ENCODE assay signal across 1 cellular context in the genomic region with DNA sequence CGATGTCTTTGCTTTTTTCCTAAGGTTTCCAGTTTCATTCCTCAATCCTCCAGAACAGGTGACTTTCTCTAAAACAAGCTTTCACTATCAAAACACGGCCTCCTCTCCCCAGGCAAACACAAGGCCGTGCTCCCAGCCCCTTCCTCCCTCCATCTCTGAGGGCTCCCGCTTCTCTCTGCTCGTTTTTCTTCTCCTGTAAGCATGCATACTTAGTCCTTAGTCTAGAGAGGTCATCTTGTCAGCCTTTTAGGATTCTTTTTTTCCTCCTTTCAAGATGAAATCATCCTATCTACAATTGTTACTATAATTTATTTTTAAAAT.
TF ChIP-seq lines count a peak whose summit lies in the region.

No MANE protein-coding gene starts in this region.

TF ChIP-seq in GM23338, 12 proteins besides CTCF, POLR2A, EP300 and RAD21 (continued from another document):
- TF ChIP-seq, protein P1, sequence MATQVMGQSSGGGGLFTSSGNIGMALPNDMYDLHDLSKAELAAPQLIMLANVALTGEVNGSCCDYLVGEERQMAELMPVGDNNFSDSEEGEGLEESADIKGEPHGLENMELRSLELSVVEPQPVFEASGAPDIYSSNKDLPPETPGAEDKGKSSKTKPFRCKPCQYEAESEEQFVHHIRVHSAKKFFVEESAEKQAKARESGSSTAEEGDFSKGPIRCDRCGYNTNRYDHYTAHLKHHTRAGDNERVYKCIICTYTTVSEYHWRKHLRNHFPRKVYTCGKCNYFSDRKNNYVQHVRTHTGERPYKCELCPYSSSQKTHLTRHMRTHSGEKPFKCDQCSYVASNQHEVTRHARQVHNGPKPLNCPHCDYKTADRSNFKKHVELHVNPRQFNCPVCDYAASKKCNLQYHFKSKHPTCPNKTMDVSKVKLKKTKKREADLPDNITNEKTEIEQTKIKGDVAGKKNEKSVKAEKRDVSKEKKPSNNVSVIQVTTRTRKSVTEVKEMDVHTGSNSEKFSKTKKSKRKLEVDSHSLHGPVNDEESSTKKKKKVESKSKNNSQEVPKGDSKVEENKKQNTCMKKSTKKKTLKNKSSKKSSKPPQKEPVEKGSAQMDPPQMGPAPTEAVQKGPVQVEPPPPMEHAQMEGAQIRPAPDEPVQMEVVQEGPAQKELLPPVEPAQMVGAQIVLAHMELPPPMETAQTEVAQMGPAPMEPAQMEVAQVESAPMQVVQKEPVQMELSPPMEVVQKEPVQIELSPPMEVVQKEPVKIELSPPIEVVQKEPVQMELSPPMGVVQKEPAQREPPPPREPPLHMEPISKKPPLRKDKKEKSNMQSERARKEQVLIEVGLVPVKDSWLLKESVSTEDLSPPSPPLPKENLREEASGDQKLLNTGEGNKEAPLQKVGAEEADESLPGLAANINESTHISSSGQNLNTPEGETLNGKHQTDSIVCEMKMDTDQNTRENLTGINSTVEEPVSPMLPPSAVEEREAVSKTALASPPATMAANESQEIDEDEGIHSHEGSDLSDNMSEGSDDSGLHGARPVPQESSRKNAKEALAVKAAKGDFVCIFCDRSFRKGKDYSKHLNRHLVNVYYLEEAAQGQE (IDR thresholded peaks at IDR 0.05; ENCODE audit: unreplicated experiment) = no peak
- TF ChIP-seq EZH2 (IDR thresholded peaks at IDR 0.05; ENCODE audit: low read depth, unreplicated experiment) (no peak), NANOG (IDR thresholded peaks at IDR 0.05; ENCODE audit: borderline replicate concordance) (no peak)
- TF ChIP-seq, protein P2, sequence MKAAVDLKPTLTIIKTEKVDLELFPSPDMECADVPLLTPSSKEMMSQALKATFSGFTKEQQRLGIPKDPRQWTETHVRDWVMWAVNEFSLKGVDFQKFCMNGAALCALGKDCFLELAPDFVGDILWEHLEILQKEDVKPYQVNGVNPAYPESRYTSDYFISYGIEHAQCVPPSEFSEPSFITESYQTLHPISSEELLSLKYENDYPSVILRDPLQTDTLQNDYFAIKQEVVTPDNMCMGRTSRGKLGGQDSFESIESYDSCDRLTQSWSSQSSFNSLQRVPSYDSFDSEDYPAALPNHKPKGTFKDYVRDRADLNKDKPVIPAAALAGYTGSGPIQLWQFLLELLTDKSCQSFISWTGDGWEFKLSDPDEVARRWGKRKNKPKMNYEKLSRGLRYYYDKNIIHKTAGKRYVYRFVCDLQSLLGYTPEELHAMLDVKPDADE (IDR thresholded peaks at IDR 0.05) = no peak
